Comparison of ENCODE assay signal across 8 cellular contexts in genomic region chr1:204080163-204080903, GRCh38. TPM values are rescaled to one million over a fixed set of nuclear protein-coding genes. Genes with fewer than 3 reads are reported as not detected.
DNase-seq lines count a peak whose midpoint lies in the region; ATAC-seq, FAIRE-seq and TF ChIP-seq lines count a peak whose summit lies in the region.

No MANE protein-coding gene starts in this region.

- peaks cover 6% of the 10 kb centered on the region; the same call in 1 of the 2 replicates for H3K27me3 ChIP-seq in HUES6 (ENCODE audit: control insufficient read depth, insufficient read depth, low read length)
- H3K27me3 ChIP-seq in SK-N-SH (ENCODE audit: insufficient read depth), result no peaks in the 10 kb centered on the region
- H3K27me3 ChIP-seq in parathyroid adenoma (ENCODE audit: control insufficient read depth, insufficient read depth, low read length), result no peaks in the 10 kb centered on the region

- H3K4me2 ChIP-seq in A549 (peak overlapping the region; percentile 83), SK-N-SH (peak overlapping the region; percentile 4; the same call in 1 of the 2 replicates), parathyroid adenoma (ENCODE audit: low read length) (peak overlapping the region; percentile 59)

- H3K9me3 Mint-ChIP-seq in stimulated activated memory B cell treated with anti-CD40 and anti-IgM and Interleukin-4, amounts not matched to agents 10 μg/mL and 1 μg/mL and 100 μg/mL, for 72 hours, result no peaks in the 10 kb centered on the region

- FAIRE-seq in A549 (lab: Jason Lieb, UNC), result no peak

- no peak overlapping the region for H3K27ac Mint-ChIP-seq in stimulated activated memory B cell treated with anti-CD40 and anti-IgM and Interleukin-4, amounts not matched to agents 10 μg/mL and 1 μg/mL and 100 μg/mL, for 72 hours

- peak overlapping the region; percentile 56 for H3K9ac ChIP-seq in HUES6 (ENCODE audit: low read length)
- H3K9ac ChIP-seq in SK-N-SH, result no peak overlapping the region
- no peak overlapping the region for H3K9ac ChIP-seq in parathyroid adenoma

- no peaks in the 10 kb centered on the region for H3F3A ChIP-seq in SK-N-SH (replicated peaks; ENCODE audit: insufficient read depth)

- ATAC-seq in A549, result peak; percentile 90 to 91
- ATAC-seq in GM19328 (IDR thresholded peaks at IDR 0.05; ENCODE audit: unreplicated experiment), result no peak
- ATAC-seq in stimulated activated memory B cell treated with anti-CD40 and anti-IgM and Interleukin-4, amounts not matched to agents 10 μg/mL and 1 μg/mL and 100 μg/mL, for 72 hours, result no peak
- ATAC-seq in HG03280 (IDR thresholded peaks at IDR 0.05; ENCODE audit: unreplicated experiment), result no peak

- intact Hi-C loops in head of caudate nucleus (cut with DNase I), result no loop called here

- DNase-seq in A549 (ENCODE audit: low read depth in 1 of 2, low spot score in 1 of 2) (peak; percentile 85 to 95), SK-N-SH (peak; percentile 47), head of caudate nucleus (peak in 39 of 42 donors; percentile 18 to 83 (median 55))

- no peaks in the 10 kb centered on the region for H3K36me3 ChIP-seq in HUES6 (ENCODE audit: control insufficient read depth, insufficient read depth, low read length)
- H3K36me3 ChIP-seq in SK-N-SH (replicated peaks in 1 of 2; ENCODE audit: control insufficient read depth in 1 of 2, insufficient read depth in 2 of 2, low read length in 1 of 2), result no peaks in the 10 kb centered on the region
- H3K36me3 ChIP-seq in parathyroid adenoma (ENCODE audit: control insufficient read depth, insufficient read depth, low read length), result no peaks in the 10 kb centered on the region

- H2AFZ ChIP-seq in SK-N-SH (ENCODE audit: low read depth), result no peak overlapping the region
- H2AFZ ChIP-seq in parathyroid adenoma, result no peak overlapping the region

- H3K4me3 ChIP-seq in A549 (no peak overlapping the region), HUES6 (ENCODE audit: low read depth, low read length) (peak overlapping the region; percentile 45), SK-N-SH (ENCODE audit: low read depth in 2 of 2, low read length in 1 of 2) (no peak overlapping the region), parathyroid adenoma (ENCODE audit: low read depth, low read length) (no peak overlapping the region)

- H3K79me2 ChIP-seq in SK-N-SH (ENCODE audit: insufficient read depth) (no peaks in the 10 kb centered on the region), parathyroid adenoma (peaks cover 47% of the 10 kb centered on the region)

- H3K27ac ChIP-seq in A549 (peak overlapping the region; percentile 71 to 86), HUES6 (ENCODE audit: low read depth, low read length) (peak overlapping the region; percentile 71), SK-N-SH (ENCODE audit: low read depth in 2 of 2, low read length in 1 of 2) (no peak overlapping the region), parathyroid adenoma (peak overlapping the region; percentile 67)

- no peaks in the 10 kb centered on the region for H3K9me2 ChIP-seq in SK-N-SH

- H3K9me3 ChIP-seq in A549, result no peaks in the 10 kb centered on the region
- H3K9me3 ChIP-seq in HUES6 (ENCODE audit: control insufficient read depth, insufficient read depth, low read depth, low read length), result no peaks in the 10 kb centered on the region
- no peaks in the 10 kb centered on the region for H3K9me3 ChIP-seq in SK-N-SH
- no peaks in the 10 kb centered on the region for H3K9me3 ChIP-seq in parathyroid adenoma (ENCODE audit: control insufficient read depth, low read length)

- POLR2A ChIA-PET in A549 (lab: Yijun Ruan, JAX), result interaction anchor here (0.6 kb wide), 2 partner anchors 8 to 213 kb away, joined by 4 to 7 read pairs; partner anchors contain the start of gene SOX13
- POLR2A ChIA-PET in SK-N-SH (lab: Yijun Ruan, JAX), result no interaction called here

- CTCF ChIA-PET in A549 (lab: Yijun Ruan, JAX) (interaction anchor here (0.9 to 5.7 kb wide), 9 partner anchors 14 to 209 kb away, joined by 3 to 30 read pairs (median 3); no protein-coding TSS in a partner anchor), SK-N-SH (lab: Yijun Ruan, JAX) (interaction anchor here (4.1 kb wide), 1 partner anchor 48 kb away, joined by 12 read pairs; no protein-coding TSS in a partner anchor)

- no peaks in the 10 kb centered on the region for H3K36me3 Mint-ChIP-seq in stimulated activated memory B cell treated with anti-CD40 and anti-IgM and Interleukin-4, amounts not matched to agents 10 μg/mL and 1 μg/mL and 100 μg/mL, for 72 hours

- H4K20me1 ChIP-seq in SK-N-SH (ENCODE audit: insufficient read depth), result no peaks in the 10 kb centered on the region

- no peak for TF ChIP-seq CTCF in A549 (IDR thresholded peaks at IDR 0.05)
- TF ChIP-seq CTCF in SK-N-SH (IDR thresholded peaks at IDR 0.05), result no peak
- no peak for TF ChIP-seq CTCF in parathyroid adenoma (IDR thresholded peaks at IDR 0.05)

- H3K4me1 Mint-ChIP-seq in stimulated activated memory B cell treated with anti-CD40 and anti-IgM and Interleukin-4, amounts not matched to agents 10 μg/mL and 1 μg/mL and 100 μg/mL, for 72 hours, result peaks cover 2% of the 10 kb centered on the region

- peaks cover 49% of the 10 kb centered on the region for H3K27me3 Mint-ChIP-seq in stimulated activated memory B cell treated with anti-CD40 and anti-IgM and Interleukin-4, amounts not matched to agents 10 μg/mL and 1 μg/mL and 100 μg/mL, for 72 hours

- no peak for TF ChIP-seq POLR2A in A549 (IDR thresholded peaks at IDR 0.05; ENCODE audit: low read length)

- H3K4me1 ChIP-seq in A549, result peaks cover 55% of the 10 kb centered on the region
- H3K4me1 ChIP-seq in HUES6 (ENCODE audit: control insufficient read depth, insufficient read depth, low read length), result peaks cover 95% of the 10 kb centered on the region
- H3K4me1 ChIP-seq in SK-N-SH (ENCODE audit: control insufficient read depth in 1 of 2, insufficient read depth in 2 of 2, low read depth in 1 of 2, low read length in 1 of 2), result peaks cover 11 to 16% of the 10 kb centered on the region in 2 experiments; a peak in 2 of 4 replicates
- peaks cover 34% of the 10 kb centered on the region for H3K4me1 ChIP-seq in parathyroid adenoma

- TF ChIP-seq EP300 in A549 (IDR thresholded peaks at IDR 0.05) (no peak), SK-N-SH (IDR thresholded peaks at IDR 0.05; ENCODE audit: borderline replicate concordance in 1 of 2, low read depth in 1 of 2, low read length in 1 of 2) (no peak)

- TF ChIP-seq RAD21 in A549 (conservative IDR thresholded peaks at IDR 0.05 in 1 of 2, IDR thresholded peaks at IDR 0.05 in 1 of 2), result no peak
- no peak for TF ChIP-seq RAD21 in SK-N-SH (IDR thresholded peaks at IDR 0.05; ENCODE audit: low read length)

- no peak overlapping the region for H3K4me3 Mint-ChIP-seq in stimulated activated memory B cell treated with anti-CD40 and anti-IgM and Interleukin-4, amounts not matched to agents 10 μg/mL and 1 μg/mL and 100 μg/mL, for 72 hours

- WGBS in A549 (ENCODE audit: missing lambda C conversion rate), result 18% methylated on average over 6 of the region's 8 CpGs
- 36% methylated on average over 7 of the region's 8 CpGs for WGBS in SK-N-SH (ENCODE audit: low lambda C conversion rate)

TF ChIP-seq in A549, 52 proteins besides CTCF, POLR2A, EP300 and RAD21:
- no peak for TF ChIP-seq BCL3 (IDR thresholded peaks at IDR 0.05)
- 0 out of 2 replicates have a peak, but pooled peaks have one; percentile 37 for TF ChIP-seq MAX (IDR thresholded peaks at IDR 0.05)

TF ChIP-seq in SK-N-SH, 30 proteins besides CTCF, POLR2A, EP300 and RAD21:
- TF ChIP-seq IRF3 (IDR thresholded peaks at IDR 0.05; ENCODE audit: low read depth, low read length) (no peak), MAX (IDR thresholded peaks at IDR 0.05; ENCODE audit: low read depth) (no peak), CHD2 (IDR thresholded peaks at IDR 0.05; ENCODE audit: low read length, partially characterized antibody) (no peak), NFIC (IDR thresholded peaks at IDR 0.05; ENCODE audit: borderline replicate concordance) (peak; percentile 35), EZH2phosphoT487 (IDR thresholded peaks at IDR 0.05; ENCODE audit: borderline replicate concordance, low read depth) (no peak)

RNA-seq across cellular contexts. Expression of gene SOX13, which starts 7.4 kb away (rescaled TPM):
- polyA plus RNA-seq in A549 (2011; rRNA removed) (9.8 TPM in 2 replicates), A549 (2017; fragmentation: RNase III; extraction: RNeasy Plus Mini Kit Qiagen cat#74134 plus additional on column Dnase treatment) (6.8 to 7.3 TPM (median 7.0 TPM) in 3 replicates), SK-N-SH (2012; rRNA removed) (7.2 and 10.6 TPM in 2 replicates)
- 12.0 and 16.0 TPM in 2 replicates for polyA plus RNA-seq in A549 (2012; cell fraction: cytosol; rRNA removed)
- polyA plus RNA-seq in A549 (2012; cell fraction: nucleus; rRNA removed), result 39.1 and 39.4 TPM in 2 replicates
- 15.7 and 17.6 TPM in 2 replicates for polyA minus RNA-seq in A549 (2011; rRNA and poly(A)+ RNA removed)
- polyA plus RNA-seq in SK-N-SH (2012; cell fraction: cytosol; rRNA removed), result 4.4 and 6.1 TPM in 2 replicates
- 21.8 and 23.2 TPM in 2 replicates for polyA plus RNA-seq in SK-N-SH (2012; cell fraction: nucleus; rRNA removed)

Comparison
In these comparisons a context has a peak if more than half of its experiments do, and no peak if none do; other contexts are left out.
1. ATAC-seq: peak in A549 (2 of 2); none in GM19328 (single experiment), stimulated activated memory B cell treated with anti-CD40 and anti-IgM and Interleukin-4, amounts not matched to agents 10 μg/mL and 1 μg/mL and 100 μg/mL, for 72 hours (single experiment) and HG03280 (single experiment).
2. H3K27ac ChIP-seq: peak in A549 (2 of 2), HUES6 (single experiment) and parathyroid adenoma (single experiment); none in SK-N-SH (0 of 2).
3. H3K4me2 ChIP-seq: peak in every context shown above with its lines; median percentile 83 in A549; 59 in parathyroid adenoma; 4 in SK-N-SH.
4. Of the 12 proteins assayed by ChIP-seq in both A549 and SK-N-SH: peak only in A549: MAX; only in SK-N-SH: none; in both: none; in neither: 11.
5. Peak in every context shown above with its lines, with median percentiles within 50 percentile points of each other: DNase-seq.